9 cellular contexts compared by ENCODE assay signal in the genomic region with DNA sequence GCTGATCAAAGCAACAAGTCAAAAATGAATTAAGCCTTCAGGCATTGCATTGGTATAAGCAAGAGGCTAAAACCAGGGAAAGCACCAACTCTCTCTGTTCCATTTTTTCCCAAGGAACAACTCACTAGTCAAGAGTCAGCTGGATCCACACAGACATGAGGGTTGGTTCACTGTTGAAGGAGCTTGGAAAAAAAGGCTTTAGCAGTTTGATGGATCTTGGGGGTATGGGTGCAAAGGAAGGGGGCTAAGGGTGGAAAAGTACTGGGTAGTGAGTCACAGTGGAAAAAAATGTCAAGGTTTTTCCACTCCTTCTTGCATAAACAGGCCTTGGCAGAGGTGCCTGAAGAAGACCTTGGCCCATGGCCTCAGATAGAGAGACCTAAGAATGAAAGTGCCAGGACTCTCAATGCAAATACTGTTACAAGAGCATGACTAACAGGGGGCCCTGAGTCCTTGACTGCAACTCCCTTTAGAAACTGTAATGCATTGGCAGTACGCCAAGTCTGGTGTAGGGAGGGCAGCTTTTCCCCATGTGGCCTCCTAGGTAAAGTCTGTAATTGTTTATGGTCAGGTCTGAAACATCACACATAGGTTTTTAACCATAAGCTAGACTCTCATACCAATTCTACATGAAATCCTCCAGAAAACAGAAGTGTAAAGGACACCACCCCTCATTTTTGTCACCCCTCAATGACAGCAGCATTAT. TPM values are rescaled to one million over a fixed set of nuclear protein-coding genes. Genes with fewer than 3 reads are reported as not detected.
DNase-seq lines count a peak whose midpoint lies in the region; ATAC-seq and TF ChIP-seq lines count a peak whose summit lies in the region.
"Had no signal": no experiment of that assay in that cellular context is flagged by ENCODE, and none has a peak within 500 bp of the region (broad histone marks: within the 10 kb centered on the region; RNA-seq: fewer than 3 reads in every experiment).

No MANE protein-coding gene starts in this region.

- peaks cover 7% of the 10 kb centered on the region for H3K4me1 Mint-ChIP-seq in progenitor cell of endocrine pancreas (ENCODE audit: low read depth)

- no peak overlapping the region for H3K18ac ChIP-seq in neuronal stem cell (ENCODE audit: low read length)

- no peak overlapping the region for H3K23ac ChIP-seq in neuronal stem cell (ENCODE audit: low read depth, low read length, poor library complexity)

- no peaks in the 10 kb centered on the region for H4K20me1 ChIP-seq in PC-9 (ENCODE audit: insufficient read depth)

- H4K91ac ChIP-seq in neuronal stem cell (ENCODE audit: low read depth, low read length, poor library complexity): no peak overlapping the region

- no TSS peak for BruUV-seq in PC-9 (replicated peaks; lab: Mats Ljungman, UMichigan)

- H3K4me2 ChIP-seq in PC-9 (no peak overlapping the region), neuronal stem cell (ENCODE audit: insufficient read depth, low read length, poor library complexity, severe bottlenecking) (no peak overlapping the region)

- no peak overlapping the region for H3K9ac ChIP-seq in neuronal stem cell (ENCODE audit: low read depth, low read length, poor library complexity)

- H3K27me3 ChIP-seq in PC-9 (ENCODE audit: insufficient read depth, low read depth) (no peaks in the 10 kb centered on the region), brain microvascular endothelial cell (replicated peaks) (no peaks in the 10 kb centered on the region), neuronal stem cell (ENCODE audit: control insufficient read depth in 3 of 3, insufficient read depth in 3 of 3, low read depth in 1 of 3, low read length in 3 of 3) (no peaks in the 10 kb centered on the region)

- H3K9me3 ChIP-seq in PC-9 (ENCODE audit: insufficient read depth, low read depth) (no peaks in the 10 kb centered on the region), neuronal stem cell (replicated peaks in 1 of 2; ENCODE audit: control insufficient read depth in 2 of 2, insufficient read depth in 1 of 2, low read depth in 1 of 2, low read length in 2 of 2) (peaks cover 0 to 9% of the 10 kb centered on the region in 2 donors)

- no peak overlapping the region for H3K4ac ChIP-seq in neuronal stem cell (ENCODE audit: low read length)

- peaks cover 27% of the 10 kb centered on the region for H3K36me3 Mint-ChIP-seq in progenitor cell of endocrine pancreas (ENCODE audit: insufficient read depth)

- H3K27me3 Mint-ChIP-seq in progenitor cell of endocrine pancreas: no peaks in the 10 kb centered on the region

- H3K9me2 ChIP-seq in PC-9 (ENCODE audit: insufficient read depth): no peaks in the 10 kb centered on the region

- intact Hi-C loops in PC-9 (cut with micrococcal nuclease; ENCODE audit: unreplicated experiment): no loop called here

- CTCF ChIA-PET in PC-9 (lab: Charles Lee): interaction anchor here (0.8 kb wide), 1 partner anchor 49 kb away, joined by 3 read pairs; the partner anchor contains the start of gene ABITRAM

- H3K27ac ChIP-seq in PC-9: peak overlapping the region; percentile 7; the same call in 1 of the 2 replicates
- no peak overlapping the region for H3K27ac ChIP-seq in brain microvascular endothelial cell
- H3K27ac ChIP-seq in neuronal stem cell (replicated peaks; ENCODE audit: low read length): no peak overlapping the region

- H3K79me2 ChIP-seq in PC-9 (ENCODE audit: low read depth): no peaks in the 10 kb centered on the region

- ATAC-seq in GM21576 (IDR thresholded peaks at IDR 0.05; ENCODE audit: unreplicated experiment): peak; percentile 99

- no peak overlapping the region for H2BK15ac ChIP-seq in neuronal stem cell (ENCODE audit: low read length)

- no peak overlapping the region for H2BK12ac ChIP-seq in neuronal stem cell (ENCODE audit: low read length)

- H3K14ac ChIP-seq in neuronal stem cell (ENCODE audit: low read length): no peak overlapping the region

- no peak overlapping the region for H2AK5ac ChIP-seq in neuronal stem cell (ENCODE audit: low read depth, low read length)

- H2AFZ ChIP-seq in PC-9 (no peak overlapping the region), neuronal stem cell (ENCODE audit: low read length) (no peak overlapping the region)

- DNase-seq in GM12864 (ENCODE audit: low read depth): peak; percentile 86
- peak; percentile 42 for DNase-seq in HS-27A (ENCODE audit: low read depth)
- DNase-seq in PC-9: peak; percentile 35 to 50
- DNase-seq in brain microvascular endothelial cell: peak; percentile 75
- DNase-seq in smooth muscle cell of the brain vasculature (ENCODE audit: low read depth, low spot score): peak; percentile 26
- DNase-seq in neuronal stem cell (ENCODE audit: low spot score): no peak
- DNase-seq in progenitor cell of endocrine pancreas (ENCODE audit: low spot score, unreplicated experiment): no peak

- H3K9me3 Mint-ChIP-seq in progenitor cell of endocrine pancreas (ENCODE audit: low read depth): no peaks in the 10 kb centered on the region

- H3K27ac Mint-ChIP-seq in progenitor cell of endocrine pancreas: no peak overlapping the region

- peaks cover 9% of the 10 kb centered on the region for H3K4me1 ChIP-seq in PC-9 (replicated peaks; ENCODE audit: insufficient read depth)
- H3K4me1 ChIP-seq in neuronal stem cell (ENCODE audit: control insufficient read depth in 2 of 2, insufficient read depth in 1 of 2, low read depth in 1 of 2, low read length in 2 of 2): no peaks in the 10 kb centered on the region

- no peak overlapping the region for H3K4me3 Mint-ChIP-seq in progenitor cell of endocrine pancreas (ENCODE audit: low read depth)

- in situ Hi-C loops in brain microvascular endothelial cell (cut with HindIII; ENCODE audit: low pct_ligation_motif_present, low sequenced_read_pairs): no loop called here

- peaks cover 11% of the 10 kb centered on the region; the same call in 1 of the 2 replicates for H3F3A ChIP-seq in PC-9 (ENCODE audit: insufficient read depth, low read depth)

- WGBS in neuronal stem cell (ENCODE audit: extremely low coverage in 2 of 2, insufficient read length in 2 of 2, insufficient replicate concordance in 1 of 2), 2 donors: no CpG with 5 or more reads among the region's 1 CpG

- H3K4me3 ChIP-seq in GM12864 (ENCODE audit: low read depth, low read length) (no peak overlapping the region), PC-9 (no peak overlapping the region), brain microvascular endothelial cell (ENCODE audit: low read depth, low read length) (no peak overlapping the region), neuronal stem cell (ENCODE audit: low read length in 2 of 2) (no peak overlapping the region)

- POLR2A ChIA-PET in PC-9 (lab: Charles Lee; ENCODE audit: unreplicated experiment): no interaction called here

- H4K8ac ChIP-seq in neuronal stem cell (ENCODE audit: low read depth, low read length): no peak overlapping the region

- H3K79me1 ChIP-seq in neuronal stem cell (ENCODE audit: low read depth, low read length): no peaks in the 10 kb centered on the region

- H3K36me3 ChIP-seq in PC-9 (ENCODE audit: low read depth) (peaks cover 14% of the 10 kb centered on the region), brain microvascular endothelial cell (replicated peaks) (peaks cover 11% of the 10 kb centered on the region), neuronal stem cell (replicated peaks in 1 of 2; ENCODE audit: control insufficient read depth in 2 of 2, insufficient read depth in 2 of 2, low read length in 2 of 2) (peaks cover 19 to 87% of the 10 kb centered on the region in 2 donors)

- no peak for TF ChIP-seq CTCF in GM12864 (IDR thresholded peaks at IDR 0.05; ENCODE audit: low read depth, low read length, missing control alignments)
- no peak for TF ChIP-seq CTCF in PC-9 (conservative IDR thresholded peaks at IDR 0.05)
- TF ChIP-seq CTCF in brain microvascular endothelial cell (IDR thresholded peaks at IDR 0.05; ENCODE audit: low read depth, low read length, missing control alignments): no peak
- no peak for TF ChIP-seq CTCF in progenitor cell of endocrine pancreas (IDR thresholded peaks at IDR 0.05; ENCODE audit: unreplicated experiment)

- H2BK5ac ChIP-seq in neuronal stem cell (ENCODE audit: low read length): no peak overlapping the region

- no peak overlapping the region for H2BK120ac ChIP-seq in neuronal stem cell (ENCODE audit: low read depth, low read length)

RNA-seq across cellular contexts. Expression of gene ACTL7A, which starts 23.7 kb away (rescaled TPM):
- not detected in 2 replicates for total RNA-seq in PC-9 (2021)
- polyA plus RNA-seq in neuronal stem cell (2013, experiment 1 of 2): not detected
- polyA plus RNA-seq in neuronal stem cell (2013, experiment 2 of 2): not detected
- total RNA-seq in progenitor cell of endocrine pancreas: not detected in 2 replicates
- total RNA-seq: T-helper 2 cell treated with Interferon-gamma antibody and Interleukin-4, amounts not matched to agents 100 ng/mL and 5 ng/mL, for 36 hours had no signal

RNA-seq across cellular contexts. Expression of gene ACTL7B, which starts 30.0 kb away (rescaled TPM):
- total RNA-seq in PC-9 (2021) (not detected in 2 replicates), progenitor cell of endocrine pancreas (0.16 and 0.19 TPM in 2 replicates)
- not detected for polyA plus RNA-seq in neuronal stem cell (2013, experiment 1 of 2)
- polyA plus RNA-seq in neuronal stem cell (2013, experiment 2 of 2): not detected
- total RNA-seq: T-helper 2 cell treated with Interferon-gamma antibody and Interleukin-4, amounts not matched to agents 100 ng/mL and 5 ng/mL, for 36 hours had no signal

RNA-seq across cellular contexts. Expression of gene ELP1, which starts 48.1 kb away (rescaled TPM):
- total RNA-seq in PC-9 (2021) (29.6 and 35.1 TPM in 2 replicates), progenitor cell of endocrine pancreas (41.3 and 46.6 TPM in 2 replicates)
- 22.7 TPM for polyA plus RNA-seq in neuronal stem cell (2013, experiment 1 of 2)
- 21.8 TPM for polyA plus RNA-seq in neuronal stem cell (2013, experiment 2 of 2)

RNA-seq across cellular contexts. Expression of gene ABITRAM, which starts 48.4 kb away (rescaled TPM):
- total RNA-seq in PC-9 (2021) (21.6 and 23.6 TPM in 2 replicates), progenitor cell of endocrine pancreas (10.4 and 14.7 TPM in 2 replicates)
- polyA plus RNA-seq in neuronal stem cell (2013, experiment 1 of 2): 23.1 TPM
- polyA plus RNA-seq in neuronal stem cell (2013, experiment 2 of 2): 22.3 TPM

Comparison
In these comparisons a context has a peak if more than half of its experiments do, and no peak if none do; other contexts are left out.
1. DNase-seq: peak in GM12864 (single experiment), HS-27A (single experiment), PC-9 (2 of 2), brain microvascular endothelial cell (single experiment) and smooth muscle cell of the brain vasculature (single experiment); none in neuronal stem cell (single experiment) and progenitor cell of endocrine pancreas (single experiment).